In genomic region chr17:62573480-62574117, GRCh38 we compare ENCODE assay signal across 16 cellular contexts. TPM values are rescaled to one million over a fixed set of nuclear protein-coding genes. Genes with fewer than 3 reads are reported as not detected.
DNase-seq lines count a peak whose midpoint lies in the region; ATAC-seq, FAIRE-seq and TF ChIP-seq lines count a peak whose summit lies in the region.
"Had no signal": no experiment of that assay in that cellular context is flagged by ENCODE, and none has a peak within 500 bp of the region (broad histone marks: within the 10 kb centered on the region; RNA-seq: fewer than 3 reads in every experiment).

No MANE protein-coding gene starts in this region.

- no TSS peak for BruUV-seq in K562 (replicated peaks; lab: Mats Ljungman, UMichigan)

- no peaks in the 10 kb centered on the region for H3K9me3 Mint-ChIP-seq in progenitor cell of endocrine pancreas (ENCODE audit: low read depth)
- H3K9me3 Mint-ChIP-seq: activated B cell treated with CpG ODN at 0.5 μM for 24 hours; activated naive CD4-positive, alpha-beta T cell treated with anti-CD3 and anti-CD28 coated beads, Interleukin-2, amount 10 ng/mL, durations not matched to agents 7 days and 5 days; natural killer cell treated with Interleukin-12 subunit alpha and Interleukin-12 subunit beta and Interleukin-15 and Interleukin-18, amount 100 ng/mL, for 72 hours had no signal

- DNase-seq in right atrium auricular region (ENCODE audit: low spot score) (no peak), left cardiac atrium (no peak), K562 (ENCODE audit: extremely low read depth in 1 of 4, low spot score in 3 of 4) (no peak), tibial artery (no peak), progenitor cell of endocrine pancreas (ENCODE audit: low spot score, unreplicated experiment) (no peak)
- DNase-seq: activated B cell treated with CpG ODN at 0.5 μM for 24 hours; activated naive CD4-positive, alpha-beta T cell treated with anti-CD3 and anti-CD28 coated beads, Interleukin-2, amount 10 ng/mL, durations not matched to agents 7 days and 5 days; effector CD4-positive, alpha-beta T cell; Karpas-422; stimulated activated CD4-positive, alpha-beta T cell treated with anti-CD3 and anti-CD28 coated beads, Interleukin-1b, Interleukin-23, amount 100 ng/mL, for 48 hours; substantia nigra had no signal

- H3K4me2 ChIP-seq in K562 (ENCODE audit: insufficient read depth, low read length), result no peak overlapping the region

- CTCF ChIA-PET in K562 (lab: Yijun Ruan, JAX; ENCODE audit: low intra/inter-chr PET ratio), result no interaction called here

- H3K27ac ChIP-seq in right atrium auricular region, result peak overlapping the region; percentile 27 to 37
- no peak overlapping the region for H3K27ac ChIP-seq in K562 (ENCODE audit: extremely low read depth, low read depth, low read length)
- H3K27ac ChIP-seq in mucosa of rectum (ENCODE audit: low read depth in 2 of 2, low read length in 2 of 2), result peak overlapping the region; percentile 35 to 38
- H3K27ac ChIP-seq in tibial artery, result peak overlapping the region; percentile 15 to 30

- no peaks in the 10 kb centered on the region for H3K4me1 ChIP-seq in right atrium auricular region
- no peaks in the 10 kb centered on the region for H3K4me1 ChIP-seq in K562 (replicated peaks in 1 of 2; ENCODE audit: control insufficient read depth in 2 of 2, insufficient read depth in 2 of 2, low read length in 2 of 2)
- H3K4me1 ChIP-seq in mucosa of rectum (ENCODE audit: control insufficient read depth in 2 of 2, insufficient read depth in 2 of 2, low read length in 2 of 2), result no peaks in the 10 kb centered on the region
- no peaks in the 10 kb centered on the region for H3K4me1 ChIP-seq in tibial artery

- TF ChIP-seq EP300 in K562 (IDR thresholded peaks at IDR 0.05; ENCODE audit: low read length), result no peak

- H4K20me1 ChIP-seq in K562 (replicated peaks; ENCODE audit: control insufficient read depth, insufficient read depth, low read length), result no peaks in the 10 kb centered on the region

- H3K4me3 Mint-ChIP-seq in progenitor cell of endocrine pancreas (ENCODE audit: low read depth), result no peak overlapping the region
- H3K4me3 Mint-ChIP-seq: activated B cell treated with CpG ODN at 0.5 μM for 24 hours; activated naive CD4-positive, alpha-beta T cell treated with anti-CD3 and anti-CD28 coated beads, Interleukin-2, amount 10 ng/mL, durations not matched to agents 7 days and 5 days; natural killer cell treated with Interleukin-12 subunit alpha and Interleukin-12 subunit beta and Interleukin-15 and Interleukin-18, amount 100 ng/mL, for 72 hours had no signal

- ATAC-seq in left cardiac atrium (no peak), K562 (no peak), HG03378 (IDR thresholded peaks at IDR 0.05; ENCODE audit: unreplicated experiment) (no peak), HG03159 (IDR thresholded peaks at IDR 0.05; ENCODE audit: unreplicated experiment) (no peak)
- ATAC-seq: natural killer cell treated with Interleukin-12 subunit alpha and Interleukin-12 subunit beta and Interleukin-15 and Interleukin-18, amount 100 ng/mL, for 72 hours had no signal

- H3K36me3 Mint-ChIP-seq in progenitor cell of endocrine pancreas (ENCODE audit: insufficient read depth), result peaks cover 17% of the 10 kb centered on the region

- H3K27ac Mint-ChIP-seq in progenitor cell of endocrine pancreas, result no peak overlapping the region
- H3K27ac Mint-ChIP-seq: activated B cell treated with CpG ODN at 0.5 μM for 24 hours; activated naive CD4-positive, alpha-beta T cell treated with anti-CD3 and anti-CD28 coated beads, Interleukin-2, amount 10 ng/mL, durations not matched to agents 7 days and 5 days; natural killer cell treated with Interleukin-12 subunit alpha and Interleukin-12 subunit beta and Interleukin-15 and Interleukin-18, amount 100 ng/mL, for 72 hours had no signal

- TF ChIP-seq POLR2A in K562 (conservative IDR thresholded peaks at IDR 0.05), result no peak

- POLR2A ChIA-PET in K562 (lab: Yijun Ruan, JAX), result no interaction called here

- H3K4me3 ChIP-seq in right atrium auricular region (no peak overlapping the region), K562 (no peak overlapping the region), mucosa of rectum (ENCODE audit: low read length in 2 of 2) (no peak overlapping the region), tibial artery (no peak overlapping the region)

- H3K27me3 Mint-ChIP-seq in progenitor cell of endocrine pancreas, result no peaks in the 10 kb centered on the region
- H3K27me3 Mint-ChIP-seq: activated B cell treated with CpG ODN at 0.5 μM for 24 hours; activated naive CD4-positive, alpha-beta T cell treated with anti-CD3 and anti-CD28 coated beads, Interleukin-2, amount 10 ng/mL, durations not matched to agents 7 days and 5 days; natural killer cell treated with Interleukin-12 subunit alpha and Interleukin-12 subunit beta and Interleukin-15 and Interleukin-18, amount 100 ng/mL, for 72 hours had no signal

- no peak for FAIRE-seq in K562 (lab: Jason Lieb, UNC)
- FAIRE-seq: bronchial epithelial cell had no signal

- TF ChIP-seq CTCF in right atrium auricular region (IDR thresholded peaks at IDR 0.05) (no peak), K562 (IDR thresholded peaks at IDR 0.05 in 2 of 3, conservative IDR thresholded peaks at IDR 0.05 in 1 of 3; ENCODE audit: insufficient read depth in 2 of 3, low read depth in 1 of 3, low read length in 3 of 3) (no peak), tibial artery (IDR thresholded peaks at IDR 0.05) (no peak), progenitor cell of endocrine pancreas (IDR thresholded peaks at IDR 0.05; ENCODE audit: unreplicated experiment) (no peak)

- H3K79me2 ChIP-seq in K562 (ENCODE audit: control insufficient read depth, insufficient read depth, low read length), result no peaks in the 10 kb centered on the region

- H3K36me3 ChIP-seq in right atrium auricular region (peaks cover 39% of the 10 kb centered on the region), K562 (ENCODE audit: control insufficient read depth, insufficient read depth, low read length) (peaks cover 50% of the 10 kb centered on the region), mucosa of rectum (ENCODE audit: control insufficient read depth in 2 of 2, insufficient read depth in 2 of 2, low read length in 2 of 2) (peaks cover 20 to 30% of the 10 kb centered on the region in 2 donors), tibial artery (peaks cover 27 to 60% (median 54%) of the 10 kb centered on the region in 3 donors)

- H3K9me3 ChIP-seq in right atrium auricular region, result no peaks in the 10 kb centered on the region
- no peaks in the 10 kb centered on the region for H3K9me3 ChIP-seq in K562 (replicated peaks; ENCODE audit: control insufficient read depth, insufficient read depth, low read depth, low read length)
- no peaks in the 10 kb centered on the region for H3K9me3 ChIP-seq in mucosa of rectum (ENCODE audit: control insufficient read depth in 2 of 2, low read length in 2 of 2)
- no peaks in the 10 kb centered on the region for H3K9me3 ChIP-seq in tibial artery

- H3K9me1 ChIP-seq in K562 (ENCODE audit: control insufficient read depth, insufficient read depth, low read length), result no peaks in the 10 kb centered on the region

- in situ Hi-C loops in K562 (cut with MboI), result no loop called here

- no peaks in the 10 kb centered on the region for H3K27me3 ChIP-seq in right atrium auricular region
- H3K27me3 ChIP-seq in K562 (ENCODE audit: control insufficient read depth in 2 of 2, insufficient read depth in 2 of 2, low read length in 2 of 2), result no peaks in the 10 kb centered on the region
- H3K27me3 ChIP-seq in mucosa of rectum (ENCODE audit: control insufficient read depth in 2 of 2, insufficient read depth in 2 of 2, low read length in 2 of 2), result no peaks in the 10 kb centered on the region
- no peaks in the 10 kb centered on the region for H3K27me3 ChIP-seq in tibial artery

- peaks cover 4% of the 10 kb centered on the region for H3K4me1 Mint-ChIP-seq in progenitor cell of endocrine pancreas (ENCODE audit: low read depth)
- H3K4me1 Mint-ChIP-seq: activated naive CD4-positive, alpha-beta T cell treated with anti-CD3 and anti-CD28 coated beads, Interleukin-2, amount 10 ng/mL, durations not matched to agents 7 days and 5 days had no signal

- H2AFZ ChIP-seq in K562 (ENCODE audit: low read depth, low read length), result no peak overlapping the region

- H3K9ac ChIP-seq in K562 (ENCODE audit: insufficient read depth in 1 of 2, low read depth in 2 of 2, low read length in 2 of 2), result no peak overlapping the region
- H3K9ac ChIP-seq in mucosa of rectum (ENCODE audit: low read depth in 1 of 2, low read length in 2 of 2), result no peak overlapping the region

- no peak for TF ChIP-seq RAD21 in K562 (CRISPR knock-in tag; conservative IDR thresholded peaks at IDR 0.05 in 1 of 2, IDR thresholded peaks at IDR 0.05 in 1 of 2)

- intact Hi-C loops in left cardiac atrium (cut with DNase I), result no loop called here
- intact Hi-C loops in K562 (cut with micrococcal nuclease), result no loop called here
- intact Hi-C loops in tibial artery (cut with DNase I; ENCODE audit: low total_unique reads), result no loop called here

TF ChIP-seq in K562, 482 proteins besides CTCF, POLR2A, EP300 and RAD21 (continues in another document):
- TF ChIP-seq ZNF134 (CRISPR knock-in tag; conservative IDR thresholded peaks at IDR 0.05), result no peak

RNA-seq across cellular contexts. Expression of gene MRC2, which starts 53.9 kb away (rescaled TPM):
- 10 to 100 TPM; 43.8 to 46.7 TPM for total RNA-seq in right atrium auricular region
- 10 to 100 TPM; 57.5 to 60.6 TPM for total RNA-seq in left cardiac atrium
- total RNA-seq in K562 (2011; cell fraction: chromatin; rRNA removed; ENCODE audit: low replicate concordance), result 13.5 and 48.4 TPM in 2 replicates
- 54.0 and 59.1 TPM in 2 replicates for total RNA-seq in K562 (2011; cell fraction: nucleolus; rRNA removed)
- 25.0 and 27.9 TPM in 2 replicates for total RNA-seq in K562 (2011; cell fraction: nucleoplasm; rRNA removed)
- 11.5 and 19.9 TPM in 2 replicates for total RNA-seq in K562 (2014; rRNA removed)
- 2.7 and 4.1 TPM in 2 replicates for total RNA-seq in K562 (2014; rRNA removed; fragmentation: Illumina TruSeq; extraction: Trizol)
- 3.8 and 4.1 TPM in 2 replicates for total RNA-seq in K562 (2015; rRNA removed; fragmentation: Illumina TruSeq; extraction: Trizol)
- total RNA-seq in K562 (2021), result 10.8 and 11.0 TPM in 2 replicates
- 9.0 and 9.2 TPM in 2 replicates for polyA plus RNA-seq in K562 (2011; rRNA removed)
- polyA plus RNA-seq in K562 (2011; cell fraction: cytosol; rRNA removed), result 5.1 and 16.1 TPM in 2 replicates
- 26.9 and 53.0 TPM in 2 replicates for polyA plus RNA-seq in K562 (2011; cell fraction: nucleus; rRNA removed)
- polyA plus RNA-seq in K562 (2012), result 15.9 and 30.3 TPM in 2 replicates
- polyA plus RNA-seq in K562 (2014; fragmentation: Illumina TruSeq; extraction: Trizol), result 6.6 and 9.7 TPM in 2 replicates
- under 1 TPM; 0.28 to 0.34 TPM for polyA plus RNA-seq in K562 (2014; fragmentation: Nextera tagmentation; extraction: Ambion mirVana)
- polyA plus RNA-seq in K562 (2014; rRNA removed), result 8.1 and 11.3 TPM in 2 replicates
- polyA minus RNA-seq in K562 (2011; rRNA and poly(A)+ RNA removed), result 2.5 and 7.6 TPM in 2 replicates
- polyA minus RNA-seq in K562 (2011; cell fraction: cytosol; rRNA and poly(A)+ RNA removed), result 7.0 and 7.5 TPM in 2 replicates
- polyA minus RNA-seq in K562 (2011; cell fraction: nucleus; rRNA and poly(A)+ RNA removed), result 11.7 and 12.7 TPM in 2 replicates
- total RNA-seq in progenitor cell of endocrine pancreas, result 4.9 and 6.3 TPM in 2 replicates
